ENCODE assay signal across 8 cellular contexts in the genomic region with DNA sequence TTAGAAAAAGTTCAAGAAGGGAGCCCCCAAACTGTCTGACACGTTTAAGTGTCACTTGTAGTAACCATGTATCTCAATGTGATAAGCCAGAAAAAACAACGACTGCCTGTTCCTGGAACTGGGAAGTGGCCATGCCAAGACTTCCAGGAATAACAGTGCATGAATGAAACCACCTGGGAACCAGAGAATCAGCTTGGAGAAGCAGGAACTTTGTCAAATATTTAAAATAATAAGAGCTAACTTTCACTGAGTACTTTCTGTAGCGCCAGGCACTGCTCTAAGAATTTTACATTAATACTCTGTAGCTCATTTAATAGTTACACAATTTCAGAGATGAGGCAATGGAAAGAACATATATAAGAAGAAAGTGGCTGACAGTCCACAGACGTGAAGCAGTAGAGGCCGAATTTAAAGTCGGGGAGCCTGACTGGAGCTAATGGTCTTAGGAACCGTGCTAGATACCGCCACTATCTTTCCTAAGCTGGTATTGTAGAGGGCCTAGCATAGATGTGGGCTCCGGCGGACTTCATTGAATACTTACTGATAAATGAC. TPM values are rescaled to one million over a fixed set of nuclear protein-coding genes. Genes with fewer than 3 reads are reported as not detected.
DNase-seq lines count a peak whose midpoint lies in the region; ATAC-seq, FAIRE-seq and TF ChIP-seq lines count a peak whose summit lies in the region.

No MANE protein-coding gene starts in this region.

- H3K9me3 ChIP-seq in Karpas-422 (ENCODE audit: low read length), result no peaks in the 10 kb centered on the region
- no peaks in the 10 kb centered on the region for H3K9me3 ChIP-seq in astrocyte (ENCODE audit: insufficient read depth, low read depth, low read length)

- ATAC-seq in GM21737 (IDR thresholded peaks at IDR 0.05; ENCODE audit: unreplicated experiment), result peak; percentile 8
- peak; percentile 1 for ATAC-seq in stimulated activated naive CD8-positive, alpha-beta T cell treated with anti-CD3 and anti-CD28 coated beads, Interleukin-15, Interleukin-2, amounts not matched to agents 100 U/mL and 50 U/mL, for 24 hours

- peaks cover 17% of the 10 kb centered on the region for H3K79me2 ChIP-seq in Karpas-422 (ENCODE audit: low read length)
- H3K79me2 ChIP-seq in astrocyte (ENCODE audit: insufficient read depth, low read length), result peaks cover 23% of the 10 kb centered on the region

- peaks cover 7% of the 10 kb centered on the region for H3K36me3 Mint-ChIP-seq in astrocyte (ENCODE audit: low read depth, unreplicated experiment)
- H3K36me3 Mint-ChIP-seq in immature natural killer cell, result no peaks in the 10 kb centered on the region

- H3K9ac ChIP-seq in Karpas-422 (ENCODE audit: low read length), result peak overlapping the region; percentile 85
- H3K9ac ChIP-seq in astrocyte (ENCODE audit: low read length), result peak overlapping the region; percentile 94

- peaks cover 15% of the 10 kb centered on the region for H3K4me1 Mint-ChIP-seq in astrocyte (ENCODE audit: low read depth, unreplicated experiment)
- peaks cover 48 to 79% of the 10 kb centered on the region in 2 donors for H3K4me1 Mint-ChIP-seq in immature natural killer cell

- H3K27ac ChIP-seq in Karpas-422 (ENCODE audit: low read length) (no peak overlapping the region), astrocyte (ENCODE audit: low read depth, low read length) (peak overlapping the region; percentile 88)

- H3K4me1 ChIP-seq in Karpas-422 (ENCODE audit: low read length) (peaks cover 34% of the 10 kb centered on the region), astrocyte (ENCODE audit: insufficient read depth, low read length) (peaks cover 10% of the 10 kb centered on the region)

- H4K20me1 ChIP-seq in Karpas-422 (ENCODE audit: insufficient read depth, low read depth, low read length) (no peaks in the 10 kb centered on the region), astrocyte (ENCODE audit: insufficient read depth, low read length) (peaks cover 3% of the 10 kb centered on the region)

- H3K27me3 Mint-ChIP-seq in astrocyte (ENCODE audit: low read depth, unreplicated experiment), result no peaks in the 10 kb centered on the region
- peaks cover 0 to 5% (median 4%) of the 10 kb centered on the region in 3 donors for H3K27me3 Mint-ChIP-seq in immature natural killer cell (ENCODE audit: low read depth in 3 of 3)

- H3K4me3 ChIP-seq in Karpas-422 (ENCODE audit: low read length), result peak overlapping the region; percentile 78
- H3K4me3 ChIP-seq in astrocyte (ENCODE audit: insufficient read depth, low read depth, low read length), result peak overlapping the region; percentile 88

- DNase-seq in GM03348 (ENCODE audit: low spot score), result peak; percentile 12
- DNase-seq in Karpas-422, result peak; percentile 49
- peak; percentile 26 for DNase-seq in astrocyte (ENCODE audit: low read depth)
- no peak for DNase-seq in immature natural killer cell
- DNase-seq in stimulated activated naive CD8-positive, alpha-beta T cell treated with anti-CD3 and anti-CD28 coated beads, Interleukin-15, Interleukin-2, amounts not matched to agents 100 U/mL and 50 U/mL, for 24 hours, result no peak
- DNase-seq in NCI-H748 (lab: John Stamatoyannopoulos, UW; ENCODE audit: unreplicated experiment), result no peak
- no peak for DNase-seq in stimulated activated CD4-positive, alpha-beta T cell treated with anti-CD3 and anti-CD28 coated beads, Interleukin-4, amount 100 ng/mL, for 24 hours

- H3K27me3 ChIP-seq in Karpas-422 (ENCODE audit: low read length), result no peaks in the 10 kb centered on the region
- H3K27me3 ChIP-seq in astrocyte (ENCODE audit: insufficient read depth, low read length), result no peaks in the 10 kb centered on the region

- H3K4me3 Mint-ChIP-seq in astrocyte (ENCODE audit: unreplicated experiment), result peak overlapping the region; percentile 94
- H3K4me3 Mint-ChIP-seq in immature natural killer cell, result peak overlapping the region; percentile 83 to 95 (median 95)

- H2AFZ ChIP-seq in Karpas-422 (ENCODE audit: low read length), result peak overlapping the region; percentile 88
- H2AFZ ChIP-seq in astrocyte (ENCODE audit: low read depth, low read length), result peak overlapping the region; percentile 93

- H3K27ac Mint-ChIP-seq in astrocyte (ENCODE audit: unreplicated experiment) (peak overlapping the region; percentile 96), immature natural killer cell (peak overlapping the region; percentile 82 to 93 (median 89))

- no peak for TF ChIP-seq CTCF in astrocyte (IDR thresholded peaks at IDR 0.05; ENCODE audit: insufficient read depth, low read depth, low read length)

- H3K4me2 ChIP-seq in Karpas-422 (ENCODE audit: low read depth, low read length, poor library complexity, severe bottlenecking), result peak overlapping the region; percentile 80
- H3K4me2 ChIP-seq in astrocyte (ENCODE audit: low read length), result peak overlapping the region; percentile 90

- FAIRE-seq in astrocyte (lab: Jason Lieb, UNC), result no peak

- H3K9me3 Mint-ChIP-seq in astrocyte (ENCODE audit: unreplicated experiment), result no peaks in the 10 kb centered on the region
- no peaks in the 10 kb centered on the region for H3K9me3 Mint-ChIP-seq in immature natural killer cell

- no peaks in the 10 kb centered on the region for H3K9me2 ChIP-seq in Karpas-422 (replicated peaks; ENCODE audit: insufficient read depth, low read length)

- H3K36me3 ChIP-seq in Karpas-422 (ENCODE audit: insufficient read depth, low read length) (no peaks in the 10 kb centered on the region), astrocyte (ENCODE audit: insufficient read depth, low read length) (no peaks in the 10 kb centered on the region)

RNA-seq across cellular contexts. Expression of gene PLSCR1, which starts 0.9 kb away (rescaled TPM):
- total RNA-seq in Karpas-422 (2014; rRNA removed; shearing (Covaris generic); ENCODE audit: low replicate concordance), result 16.0 and 26.2 TPM in 2 replicates
- total RNA-seq in astrocyte, result 178 and 217 TPM in 2 replicates
- polyA plus RNA-seq in immature natural killer cell, result 10 to 100 TPM; 52.8 to 67.8 (median 60.7) TPM

Comparison
In these comparisons a context has a peak if more than half of its experiments do, and no peak if none do; other contexts are left out.
1. DNase-seq: peak in GM03348 (single experiment), Karpas-422 (single experiment) and astrocyte (single experiment); none in immature natural killer cell (0 of 3), stimulated activated naive CD8-positive, alpha-beta T cell treated with anti-CD3 and anti-CD28 coated beads, Interleukin-15, Interleukin-2, amounts not matched to agents 100 U/mL and 50 U/mL, for 24 hours (single experiment), NCI-H748 (single experiment) and stimulated activated CD4-positive, alpha-beta T cell treated with anti-CD3 and anti-CD28 coated beads, Interleukin-4, amount 100 ng/mL, for 24 hours (single experiment).